Comparison of ENCODE assay signal across 9 cellular contexts in genomic region chr2:181036848-181037603, GRCh38. TPM values are rescaled to one million over a fixed set of nuclear protein-coding genes. Genes with fewer than 3 reads are reported as not detected.
DNase-seq lines count a peak whose midpoint lies in the region; ATAC-seq and TF ChIP-seq lines count a peak whose summit lies in the region.
"Had no signal": no experiment of that assay in that cellular context is flagged by ENCODE, and none has a peak within 500 bp of the region (broad histone marks: within the 10 kb centered on the region; RNA-seq: fewer than 3 reads in every experiment).

No MANE protein-coding gene starts in this region.

- no peak overlapping the region for H3K4me3 Mint-ChIP-seq in Calu3 (ENCODE audit: low read depth, unreplicated experiment)

- no TSS peak for BruUV-seq in Calu3 (replicated peaks; lab: Mats Ljungman, UMichigan)

- DNase-seq in myocyte (ENCODE audit: low read depth), result peak; percentile 56
- no peak for DNase-seq in Calu3
- DNase-seq in HuH-7.5 (ENCODE audit: low spot score), result no peak
- no peak for DNase-seq in NCI-H2227 treated with DMSO at 0.1 percent for 48 hours (lab: John Stamatoyannopoulos, UW)
- DNase-seq in MV-4-11 (lab: John Stamatoyannopoulos, UW), result no peak
- DNase-seq: activated CD4-positive, CD25-positive, alpha-beta regulatory T cell had no signal

- ATAC-seq in GM18867 (IDR thresholded peaks at IDR 0.05; ENCODE audit: unreplicated experiment) (peak; percentile 64), HG02623 (IDR thresholded peaks at IDR 0.05; ENCODE audit: unreplicated experiment) (peak; percentile 52), SK-N-SH treated with all-trans-retinoic acid at 6 μM for 48 hours (peak; percentile 91)

- H3K9me3 Mint-ChIP-seq in Calu3 (ENCODE audit: low read depth, unreplicated experiment), result no peaks in the 10 kb centered on the region

- CTCF ChIA-PET in Calu3 (lab: Charles Lee), result no interaction called here

- no peaks in the 10 kb centered on the region for H3K27me3 Mint-ChIP-seq in Calu3 (ENCODE audit: unreplicated experiment)

- no peak for TF ChIP-seq CTCF in Calu3 (IDR thresholded peaks at IDR 0.05; ENCODE audit: unreplicated experiment)

- intact Hi-C loops in Calu3 (cut with micrococcal nuclease; ENCODE audit: unreplicated experiment), result no loop called here

- no peaks in the 10 kb centered on the region for H3K36me3 Mint-ChIP-seq in Calu3 (ENCODE audit: insufficient read depth, unreplicated experiment)

- no peak overlapping the region for H3K27ac Mint-ChIP-seq in Calu3 (ENCODE audit: unreplicated experiment)

- no peaks in the 10 kb centered on the region for H3K4me1 Mint-ChIP-seq in Calu3 (ENCODE audit: low read depth, unreplicated experiment)

TF ChIP-seq in SK-N-SH treated with all-trans-retinoic acid at 6 μM for 48 hours, 23 proteins besides CTCF, POLR2A, EP300 and RAD21:
- peak; percentile 30; the same call in 1 of the 2 replicates for TF ChIP-seq TCF4 (CRISPR knock-in tag; IDR thresholded peaks at IDR 0.05; ENCODE audit: borderline replicate concordance)
- TF ChIP-seq ZC3H10 (CRISPR knock-in tag; IDR thresholded peaks at IDR 0.05), result peak; percentile 79
- peak; percentile 92 for TF ChIP-seq ISL1 (CRISPR knock-in tag; IDR thresholded peaks at IDR 0.05)
- peak; percentile 30; the same call in 1 of the 2 replicates for TF ChIP-seq POU6F1 (CRISPR knock-in tag; IDR thresholded peaks at IDR 0.05; ENCODE audit: borderline replicate concordance, low read depth)
- TF ChIP-seq ZFP30 (CRISPR knock-in tag; IDR thresholded peaks at IDR 0.05), result no peak
- peak; percentile 77; the same call in 1 of the 2 replicates for TF ChIP-seq PATZ1 (CRISPR knock-in tag; IDR thresholded peaks at IDR 0.05; ENCODE audit: borderline replicate concordance)
- TF ChIP-seq ESRRG (CRISPR knock-in tag; IDR thresholded peaks at IDR 0.05), result no peak
- no peak for TF ChIP-seq ZFP3 (CRISPR knock-in tag; IDR thresholded peaks at IDR 0.05)
- peak; percentile 95; the same call in 1 of the 2 replicates for TF ChIP-seq TOX (CRISPR knock-in tag; IDR thresholded peaks at IDR 0.05; ENCODE audit: borderline replicate concordance)
- TF ChIP-seq OSR1 (CRISPR knock-in tag; IDR thresholded peaks at IDR 0.05), result no peak
- no peak for TF ChIP-seq ARNTL (CRISPR knock-in tag; IDR thresholded peaks at IDR 0.05; ENCODE audit: borderline replicate concordance, low read depth)
- TF ChIP-seq ZNF8 (CRISPR knock-in tag; IDR thresholded peaks at IDR 0.05), result no peak
- no peak for TF ChIP-seq BACH2 (CRISPR knock-in tag; IDR thresholded peaks at IDR 0.05; ENCODE audit: borderline replicate concordance)
- TF ChIP-seq RARB (CRISPR knock-in tag; IDR thresholded peaks at IDR 0.05), result no peak
- TF ChIP-seq CREB5 (CRISPR knock-in tag; IDR thresholded peaks at IDR 0.05; ENCODE audit: low read depth), result peak; percentile 69
- TF ChIP-seq, protein P1, sequence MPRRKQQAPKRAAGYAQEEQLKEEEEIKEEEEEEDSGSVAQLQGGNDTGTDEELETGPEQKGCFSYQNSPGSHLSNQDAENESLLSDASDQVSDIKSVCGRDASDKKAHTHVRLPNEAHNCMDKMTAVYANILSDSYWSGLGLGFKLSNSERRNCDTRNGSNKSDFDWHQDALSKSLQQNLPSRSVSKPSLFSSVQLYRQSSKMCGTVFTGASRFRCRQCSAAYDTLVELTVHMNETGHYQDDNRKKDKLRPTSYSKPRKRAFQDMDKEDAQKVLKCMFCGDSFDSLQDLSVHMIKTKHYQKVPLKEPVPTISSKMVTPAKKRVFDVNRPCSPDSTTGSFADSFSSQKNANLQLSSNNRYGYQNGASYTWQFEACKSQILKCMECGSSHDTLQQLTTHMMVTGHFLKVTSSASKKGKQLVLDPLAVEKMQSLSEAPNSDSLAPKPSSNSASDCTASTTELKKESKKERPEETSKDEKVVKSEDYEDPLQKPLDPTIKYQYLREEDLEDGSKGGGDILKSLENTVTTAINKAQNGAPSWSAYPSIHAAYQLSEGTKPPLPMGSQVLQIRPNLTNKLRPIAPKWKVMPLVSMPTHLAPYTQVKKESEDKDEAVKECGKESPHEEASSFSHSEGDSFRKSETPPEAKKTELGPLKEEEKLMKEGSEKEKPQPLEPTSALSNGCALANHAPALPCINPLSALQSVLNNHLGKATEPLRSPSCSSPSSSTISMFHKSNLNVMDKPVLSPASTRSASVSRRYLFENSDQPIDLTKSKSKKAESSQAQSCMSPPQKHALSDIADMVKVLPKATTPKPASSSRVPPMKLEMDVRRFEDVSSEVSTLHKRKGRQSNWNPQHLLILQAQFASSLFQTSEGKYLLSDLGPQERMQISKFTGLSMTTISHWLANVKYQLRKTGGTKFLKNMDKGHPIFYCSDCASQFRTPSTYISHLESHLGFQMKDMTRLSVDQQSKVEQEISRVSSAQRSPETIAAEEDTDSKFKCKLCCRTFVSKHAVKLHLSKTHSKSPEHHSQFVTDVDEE (CRISPR knock-in tag; IDR thresholded peaks at IDR 0.05), result no peak
- no peak for TF ChIP-seq ZNF70 (CRISPR knock-in tag; IDR thresholded peaks at IDR 0.05)
- no peak for TF ChIP-seq ZNF565 (CRISPR knock-in tag; conservative IDR thresholded peaks at IDR 0.05; ENCODE audit: low read depth)
- no peak for TF ChIP-seq CSDC2 (CRISPR knock-in tag; IDR thresholded peaks at IDR 0.05)
- no peak for TF ChIP-seq GLIS3 (CRISPR knock-in tag; IDR thresholded peaks at IDR 0.05)
- TF ChIP-seq, protein P2, sequence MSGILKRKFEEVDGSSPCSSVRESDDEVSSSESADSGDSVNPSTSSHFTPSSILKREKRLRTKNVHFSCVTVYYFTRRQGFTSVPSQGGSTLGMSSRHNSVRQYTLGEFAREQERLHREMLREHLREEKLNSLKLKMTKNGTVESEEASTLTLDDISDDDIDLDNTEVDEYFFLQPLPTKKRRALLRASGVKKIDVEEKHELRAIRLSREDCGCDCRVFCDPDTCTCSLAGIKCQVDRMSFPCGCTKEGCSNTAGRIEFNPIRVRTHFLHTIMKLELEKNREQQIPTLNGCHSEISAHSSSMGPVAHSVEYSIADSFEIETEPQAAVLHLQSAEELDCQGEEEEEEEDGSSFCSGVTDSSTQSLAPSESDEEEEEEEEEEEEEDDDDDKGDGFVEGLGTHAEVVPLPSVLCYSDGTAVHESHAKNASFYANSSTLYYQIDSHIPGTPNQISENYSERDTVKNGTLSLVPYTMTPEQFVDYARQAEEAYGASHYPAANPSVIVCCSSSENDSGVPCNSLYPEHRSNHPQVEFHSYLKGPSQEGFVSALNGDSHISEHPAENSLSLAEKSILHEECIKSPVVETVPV (CRISPR knock-in tag; IDR thresholded peaks at IDR 0.05), result peak; percentile 79; the same call in 1 of the 2 replicates
- no peak for TF ChIP-seq SNAI2 (CRISPR knock-in tag; IDR thresholded peaks at IDR 0.05)
- TF ChIP-seq PPARA (CRISPR knock-in tag; IDR thresholded peaks at IDR 0.05; ENCODE audit: borderline replicate concordance), result no peak

RNA-seq across cellular contexts. Expression of gene UBE2E3, which starts 56.6 kb away (rescaled TPM):
- total RNA-seq in myocyte, result 215 and 235 TPM in 2 replicates
- polyA plus RNA-seq in myocyte (2012), result 133 TPM
- total RNA-seq in Calu3 (2022), result 57.8 and 64.3 TPM in 2 replicates
